8 cellular contexts compared by ENCODE assay signal in the genomic region with DNA sequence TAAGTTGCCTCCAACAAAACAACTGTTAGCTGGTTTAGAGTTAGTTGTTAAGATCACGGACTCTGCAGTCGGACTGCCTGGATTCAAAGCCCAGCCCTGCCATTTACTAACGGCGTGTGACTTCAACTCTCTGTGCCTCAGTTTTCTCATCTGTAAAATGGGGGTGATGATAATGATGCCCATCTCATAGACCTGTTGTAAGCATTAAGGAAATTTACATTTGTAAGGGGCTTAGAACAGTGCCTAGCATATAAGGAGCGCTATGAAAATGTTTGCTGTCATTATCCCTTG. TPM values are rescaled to one million over a fixed set of nuclear protein-coding genes. Genes with fewer than 3 reads are reported as not detected.
"Had no signal": no experiment of that assay in that cellular context is flagged by ENCODE, and none has a peak within 500 bp of the region (broad histone marks: within the 10 kb centered on the region; RNA-seq: fewer than 3 reads in every experiment).

No MANE protein-coding gene starts in this region.

- FAIRE-seq: H54 had no signal

- H3K9ac ChIP-seq: GM23248 had no signal

- H3K27ac ChIP-seq: GM23248 had no signal

- H2AFZ ChIP-seq: GM23248 had no signal

- DNase-seq: GOT3, H9, HCEC 1CT, KG1 had no signal

- H3K4me3 ChIP-seq: GM23248 had no signal

RNA-seq across cellular contexts. Expression of gene SLC4A1, which starts 0.8 kb away (rescaled TPM):
- total RNA-seq: GM23248, H9, HT-29 had no signal
- polyA plus RNA-seq: GM23248, IgD-negative memory B cell had no signal

RNA-seq across cellular contexts. Expression of gene RUNDC3A, which starts 41.3 kb away (rescaled TPM):
- polyA plus RNA-seq: IgD-negative memory B cell had no signal
